27 cellular contexts compared by ENCODE assay signal in genomic region chr4:734075-734474, GRCh38.
"Had no signal": no experiment of that assay in that cellular context is flagged by ENCODE, and none has a peak within 500 bp of the region (broad histone marks: within the 10 kb centered on the region; RNA-seq: fewer than 3 reads in every experiment).

No MANE protein-coding gene starts in this region.

- ATAC-seq: left colon; left lung; pancreas; sciatic nerve; stimulated activated naive B cell treated with anti-CD40 and anti-IgM and Interleukin-4, amounts not matched to agents 10 μg/mL and 1 μg/mL and 100 μg/mL, for 72 hours; stimulated activated naive CD8-positive, alpha-beta T cell treated with anti-CD3 and anti-CD28 coated beads, Interleukin-15, Interleukin-2, amounts not matched to agents 100 U/mL and 50 U/mL, for 24 hours had no signal

- H3K9me3 Mint-ChIP-seq: mesothelial cell of epicardium, nephron, neural crest cell had no signal

- H3K9me3 ChIP-seq: left lung, pancreas, prostate gland, stomach, testis, thyroid gland, transverse colon, upper lobe of left lung, vagina had no signal

- H3K4me1 Mint-ChIP-seq: mesothelial cell of epicardium; naive B cell; neural crest cell; stimulated activated naive B cell treated with anti-CD40 and anti-IgM and Interleukin-4, amounts not matched to agents 10 μg/mL and 1 μg/mL and 100 μg/mL, for 72 hours had no signal

- H3K27me3 ChIP-seq: left lung, pancreas, stomach, testis, thyroid gland, transverse colon, upper lobe of left lung, vagina had no signal

- H3K27me3 Mint-ChIP-seq: naive B cell; stimulated activated naive B cell treated with anti-CD40 and anti-IgM and Interleukin-4, amounts not matched to agents 10 μg/mL and 1 μg/mL and 100 μg/mL, for 72 hours had no signal

- H3K4me3 Mint-ChIP-seq: mesothelial cell of epicardium; naive B cell; nephron; neural crest cell; stimulated activated naive B cell treated with anti-CD40 and anti-IgM and Interleukin-4, amounts not matched to agents 10 μg/mL and 1 μg/mL and 100 μg/mL, for 72 hours had no signal

- DNase-seq: hippocampal formation; kidney glomerular epithelial cell; left colon; mesendoderm; naive B cell; nucleus accumbens; retina; stimulated activated CD4-positive, alpha-beta T cell treated with anti-CD3 and anti-CD28 coated beads, Interleukin-12 subunit alpha, Interleukin-12 subunit beta, amount 100 ng/mL, for 4 hours; stimulated activated CD4-positive, alpha-beta T cell treated with anti-CD3 and anti-CD28 coated beads, Interleukin-15, amount 100 ng/mL, for 24 hours; stimulated activated CD4-positive, alpha-beta T cell treated with anti-CD3 and anti-CD28 coated beads, Interleukin-2, amount 100 ng/mL, for 24 hours; stimulated activated CD4-positive, alpha-beta T cell treated with anti-CD3 and anti-CD28 coated beads, Interleukin-4, amount 100 ng/mL, for 1 hour; stimulated activated naive B cell treated with anti-CD40 and anti-IgM and Interleukin-4, amounts not matched to agents 10 μg/mL and 1 μg/mL and 100 μg/mL, for 72 hours; stimulated activated naive CD8-positive, alpha-beta T cell treated with anti-CD3 and anti-CD28 coated beads, Interleukin-15, Interleukin-2, amounts not matched to agents 100 U/mL and 50 U/mL, for 24 hours; stomach; testis; thyroid gland; transverse colon had no signal

- H3K27ac ChIP-seq: left lung, pancreas, prostate gland, skin epidermis, stomach, testis, thyroid gland, transverse colon, upper lobe of left lung, vagina had no signal

- H3K27ac Mint-ChIP-seq: mesothelial cell of epicardium; nephron; stimulated activated naive B cell treated with anti-CD40 and anti-IgM and Interleukin-4, amounts not matched to agents 10 μg/mL and 1 μg/mL and 100 μg/mL, for 72 hours had no signal
